8 cellular contexts compared by ENCODE assay signal in genomic region chr1:66436378-66437135, GRCh38.
DNase-seq lines count a peak whose midpoint lies in the region; ATAC-seq and TF ChIP-seq lines count a peak whose summit lies in the region.

No MANE protein-coding gene starts in this region.

- DNase-seq in Jurkat, Clone E6-1 (ENCODE audit: low read depth, low spot score): peak; percentile 17
- peak; percentile 33 to 47 for DNase-seq in activated CD4-positive, alpha-beta T cell treated with anti-CD3 and anti-CD28 coated beads, Interleukin-2, amount 50 U/mL, for 4 hours
- peak; percentile 44 for DNase-seq in fibroblast of the conjunctiva (ENCODE audit: low read depth)
- DNase-seq in stimulated activated CD8-positive, alpha-beta memory T cell treated with anti-CD3 and anti-CD28 coated beads, Interleukin-4, amount 100 ng/mL, for 48 hours: peak; percentile 61
- no peak for DNase-seq in cerebellar cortex (ENCODE audit: low spot score)
- DNase-seq in sciatic nerve (ENCODE audit: low spot score): no peak

- ATAC-seq in GM21786 (IDR thresholded peaks at IDR 0.05; ENCODE audit: unreplicated experiment) (peak; percentile 46), sciatic nerve (no peak)

- intact Hi-C loops in sciatic nerve (cut with DNase I): no loop called here

- TF ChIP-seq CTCF in GM12873 (IDR thresholded peaks at IDR 0.05; ENCODE audit: insufficient read depth, low read depth, low read length, missing control alignments): peak; percentile 66

- H3K4me3 ChIP-seq in Jurkat, Clone E6-1 (ENCODE audit: low read length): no peak overlapping the region

Comparison
In these comparisons a context has a peak if more than half of its experiments do, and no peak if none do; other contexts are left out.
1. DNase-seq: peak in Jurkat, Clone E6-1 (single experiment), activated CD4-positive, alpha-beta T cell treated with anti-CD3 and anti-CD28 coated beads, Interleukin-2, amount 50 U/mL, for 4 hours (2 of 2), fibroblast of the conjunctiva (single experiment) and stimulated activated CD8-positive, alpha-beta memory T cell treated with anti-CD3 and anti-CD28 coated beads, Interleukin-4, amount 100 ng/mL, for 48 hours (single experiment); none in cerebellar cortex (single experiment) and sciatic nerve (single experiment).